In the genomic region with DNA sequence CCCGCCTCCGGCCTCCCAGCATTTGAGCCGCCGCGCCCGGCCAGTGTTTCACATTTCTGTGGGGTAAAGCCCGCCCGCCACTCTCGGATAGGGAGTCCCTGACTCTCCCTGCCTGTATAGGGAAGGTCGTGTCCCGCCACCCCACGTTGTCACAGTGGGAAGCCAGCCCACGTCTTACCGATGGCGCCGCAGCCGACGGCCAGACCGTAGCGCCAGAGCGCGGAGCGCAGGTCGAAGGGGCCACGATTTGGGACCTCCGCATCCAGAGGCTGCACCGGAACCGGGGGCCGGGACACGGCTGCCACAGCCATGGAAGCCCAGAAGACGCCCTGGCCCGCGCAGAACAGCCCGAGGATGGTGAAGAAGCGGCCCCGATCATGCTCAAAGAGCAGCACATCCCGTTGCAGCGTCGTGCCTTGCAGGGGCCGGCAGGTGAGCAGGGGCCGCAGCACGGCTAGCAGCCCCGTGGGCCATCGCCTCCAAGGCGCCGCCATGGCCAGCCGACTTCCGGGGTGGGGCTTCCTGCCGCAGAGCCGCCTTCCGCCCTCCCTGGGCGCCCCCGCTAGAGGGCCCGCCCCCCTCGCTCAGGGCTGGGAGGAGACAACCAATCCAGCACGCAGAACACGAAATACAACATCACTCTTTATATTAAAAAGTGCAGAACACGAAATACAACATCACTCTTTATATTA, we compare ENCODE assay signal across 1 cellular context.
TF ChIP-seq lines count a peak whose summit lies in the region.

A gene with protein sequence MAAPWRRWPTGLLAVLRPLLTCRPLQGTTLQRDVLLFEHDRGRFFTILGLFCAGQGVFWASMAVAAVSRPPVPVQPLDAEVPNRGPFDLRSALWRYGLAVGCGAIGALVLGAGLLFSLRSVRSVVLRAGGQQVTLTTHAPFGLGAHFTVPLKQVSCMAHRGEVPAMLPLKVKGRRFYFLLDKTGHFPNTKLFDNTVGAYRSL (minus strand): TSS at position 506 of the 692 bp plus-strand sequence. CDS start 12 bp downstream, at position 494.

TF ChIP-seq in K562, 482 proteins besides CTCF, POLR2A, EP300 and RAD21 (continued from another document and continues in another):
- TF ChIP-seq, protein P1, sequence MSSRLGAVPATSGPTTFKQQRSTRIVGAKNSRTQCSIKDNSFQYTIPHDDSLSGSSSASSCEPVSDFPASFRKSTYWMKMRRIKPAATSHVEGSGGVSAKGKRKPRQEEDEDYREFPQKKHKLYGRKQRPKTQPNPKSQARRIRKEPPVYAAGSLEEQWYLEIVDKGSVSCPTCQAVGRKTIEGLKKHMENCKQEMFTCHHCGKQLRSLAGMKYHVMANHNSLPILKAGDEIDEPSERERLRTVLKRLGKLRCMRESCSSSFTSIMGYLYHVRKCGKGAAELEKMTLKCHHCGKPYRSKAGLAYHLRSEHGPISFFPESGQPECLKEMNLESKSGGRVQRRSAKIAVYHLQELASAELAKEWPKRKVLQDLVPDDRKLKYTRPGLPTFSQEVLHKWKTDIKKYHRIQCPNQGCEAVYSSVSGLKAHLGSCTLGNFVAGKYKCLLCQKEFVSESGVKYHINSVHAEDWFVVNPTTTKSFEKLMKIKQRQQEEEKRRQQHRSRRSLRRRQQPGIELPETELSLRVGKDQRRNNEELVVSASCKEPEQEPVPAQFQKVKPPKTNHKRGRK (tag; IDR thresholded peaks at IDR 0.05) = no peak
- no peak for TF ChIP-seq FOXA1 (IDR thresholded peaks at IDR 0.05; ENCODE audit: borderline replicate concordance)
- TF ChIP-seq TAF9B (IDR thresholded peaks at IDR 0.05; ENCODE audit: partially characterized antibody) = no peak
- TF ChIP-seq ZFX (CRISPR knock-in tag; IDR thresholded peaks at IDR 0.05) = peak; percentile 83
- peak; percentile 93 for TF ChIP-seq GABPB1 (CRISPR knock-in tag; IDR thresholded peaks at IDR 0.05)
- peak; percentile 58 for TF ChIP-seq CTBP1 (IDR thresholded peaks at IDR 0.05; ENCODE audit: borderline replicate concordance)
- no peak for TF ChIP-seq GATA2 (CRISPR knock-in tag; IDR thresholded peaks at IDR 0.05)
- TF ChIP-seq KLF16 (IDR thresholded peaks at IDR 0.05) = no peak
- peak; percentile 94; the same call in 1 of the 2 replicates for TF ChIP-seq FOXK1 (CRISPR knock-in tag; IDR thresholded peaks at IDR 0.05; ENCODE audit: borderline replicate concordance)
- TF ChIP-seq HDGF (IDR thresholded peaks at IDR 0.05) = no peak
- no peak for TF ChIP-seq ZNF175 (CRISPR knock-in tag; IDR thresholded peaks at IDR 0.05; ENCODE audit: low read depth)
- no peak for TF ChIP-seq NFE2L1 (tag; IDR thresholded peaks at IDR 0.05; ENCODE audit: borderline replicate concordance, low read depth)
- TF ChIP-seq KDM5B (IDR thresholded peaks at IDR 0.05; ENCODE audit: insufficient replicate concordance, low read depth, low read length) = peak; percentile 95
- TF ChIP-seq, protein P2, sequence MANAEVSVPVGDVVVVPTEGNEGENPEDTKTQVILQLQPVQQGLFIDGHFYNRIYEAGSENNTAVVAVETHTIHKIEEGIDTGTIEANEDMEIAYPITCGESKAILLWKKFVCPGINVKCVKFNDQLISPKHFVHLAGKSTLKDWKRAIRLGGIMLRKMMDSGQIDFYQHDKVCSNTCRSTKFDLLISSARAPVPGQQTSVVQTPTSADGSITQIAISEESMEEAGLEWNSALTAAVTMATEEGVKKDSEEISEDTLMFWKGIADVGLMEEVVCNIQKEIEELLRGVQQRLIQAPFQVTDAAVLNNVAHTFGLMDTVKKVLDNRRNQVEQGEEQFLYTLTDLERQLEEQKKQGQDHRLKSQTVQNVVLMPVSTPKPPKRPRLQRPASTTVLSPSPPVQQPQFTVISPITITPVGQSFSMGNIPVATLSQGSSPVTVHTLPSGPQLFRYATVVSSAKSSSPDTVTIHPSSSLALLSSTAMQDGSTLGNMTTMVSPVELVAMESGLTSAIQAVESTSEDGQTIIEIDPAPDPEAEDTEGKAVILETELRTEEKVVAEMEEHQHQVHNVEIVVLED (CRISPR knock-in tag; IDR thresholded peaks at IDR 0.05) = no peak
- no peak for TF ChIP-seq ZNF644 (tag; IDR thresholded peaks at IDR 0.05; ENCODE audit: low read depth)
- TF ChIP-seq, protein P3, sequence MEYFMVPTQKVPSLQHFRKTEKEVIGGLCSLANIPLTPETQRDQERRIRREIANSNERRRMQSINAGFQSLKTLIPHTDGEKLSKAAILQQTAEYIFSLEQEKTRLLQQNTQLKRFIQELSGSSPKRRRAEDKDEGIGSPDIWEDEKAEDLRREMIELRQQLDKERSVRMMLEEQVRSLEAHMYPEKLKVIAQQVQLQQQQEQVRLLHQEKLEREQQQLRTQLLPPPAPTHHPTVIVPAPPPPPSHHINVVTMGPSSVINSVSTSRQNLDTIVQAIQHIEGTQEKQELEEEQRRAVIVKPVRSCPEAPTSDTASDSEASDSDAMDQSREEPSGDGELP (CRISPR knock-in tag; IDR thresholded peaks at IDR 0.05; ENCODE audit: borderline replicate concordance) = peak; percentile 78; the same call in 1 of the 2 replicates
- TF ChIP-seq, protein P4, sequence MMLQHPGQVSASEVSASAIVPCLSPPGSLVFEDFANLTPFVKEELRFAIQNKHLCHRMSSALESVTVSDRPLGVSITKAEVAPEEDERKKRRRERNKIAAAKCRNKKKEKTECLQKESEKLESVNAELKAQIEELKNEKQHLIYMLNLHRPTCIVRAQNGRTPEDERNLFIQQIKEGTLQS (IDR thresholded peaks at IDR 0.05) = no peak
- TF ChIP-seq, protein P4 (CRISPR knock-in tag; conservative IDR thresholded peaks at IDR 0.05) = no peak; the same call in 1 of the 2 replicates
- peak; percentile 81 for TF ChIP-seq POLR2AphosphoS5 (IDR thresholded peaks at IDR 0.05; ENCODE audit: control insufficient read depth, insufficient read depth, low read depth, low read length)
- TF ChIP-seq ZNF217 (CRISPR knock-in tag; IDR thresholded peaks at IDR 0.05) = no peak
- 0 out of 2 replicates have a peak, but pooled peaks have one; percentile 42 for TF ChIP-seq RNF2 (IDR thresholded peaks at IDR 0.05)
- TF ChIP-seq, protein P5, sequence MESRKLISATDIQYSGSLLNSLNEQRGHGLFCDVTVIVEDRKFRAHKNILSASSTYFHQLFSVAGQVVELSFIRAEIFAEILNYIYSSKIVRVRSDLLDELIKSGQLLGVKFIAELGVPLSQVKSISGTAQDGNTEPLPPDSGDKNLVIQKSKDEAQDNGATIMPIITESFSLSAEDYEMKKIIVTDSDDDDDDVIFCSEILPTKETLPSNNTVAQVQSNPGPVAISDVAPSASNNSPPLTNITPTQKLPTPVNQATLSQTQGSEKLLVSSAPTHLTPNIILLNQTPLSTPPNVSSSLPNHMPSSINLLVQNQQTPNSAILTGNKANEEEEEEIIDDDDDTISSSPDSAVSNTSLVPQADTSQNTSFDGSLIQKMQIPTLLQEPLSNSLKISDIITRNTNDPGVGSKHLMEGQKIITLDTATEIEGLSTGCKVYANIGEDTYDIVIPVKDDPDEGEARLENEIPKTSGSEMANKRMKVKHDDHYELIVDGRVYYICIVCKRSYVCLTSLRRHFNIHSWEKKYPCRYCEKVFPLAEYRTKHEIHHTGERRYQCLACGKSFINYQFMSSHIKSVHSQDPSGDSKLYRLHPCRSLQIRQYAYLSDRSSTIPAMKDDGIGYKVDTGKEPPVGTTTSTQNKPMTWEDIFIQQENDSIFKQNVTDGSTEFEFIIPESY (CRISPR knock-in tag; IDR thresholded peaks at IDR 0.05) = peak; percentile 66
- TF ChIP-seq HOXB6 (CRISPR knock-in tag; IDR thresholded peaks at IDR 0.05; ENCODE audit: borderline replicate concordance) = no peak
- no peak for TF ChIP-seq NCOA2 (IDR thresholded peaks at IDR 0.05; ENCODE audit: partially characterized antibody in 2 of 2)
- TF ChIP-seq NCOA6 (IDR thresholded peaks at IDR 0.05) = no peak
- TF ChIP-seq ZBED1 (IDR thresholded peaks at IDR 0.05) = no peak
- TF ChIP-seq ZNF717 (CRISPR knock-in tag; IDR thresholded peaks at IDR 0.05) = no peak
- no peak for TF ChIP-seq RFX7 (CRISPR knock-in tag; IDR thresholded peaks at IDR 0.05)
- peak; percentile 91 for TF ChIP-seq ELF1 (tag; IDR thresholded peaks at IDR 0.05)
- no peak for TF ChIP-seq ZNF764 (CRISPR knock-in tag; IDR thresholded peaks at IDR 0.05; ENCODE audit: low read depth)
- peak; percentile 80; the same call in 1 of the 2 replicates for TF ChIP-seq ERF (CRISPR knock-in tag; IDR thresholded peaks at IDR 0.05)
- TF ChIP-seq ZNF165 (CRISPR knock-in tag; IDR thresholded peaks at IDR 0.05; ENCODE audit: borderline replicate concordance) = no peak
- no peak for TF ChIP-seq ZZZ3 (IDR thresholded peaks at IDR 0.05)
- no peak for TF ChIP-seq CBFA2T2 (conservative IDR thresholded peaks at IDR 0.05)
- TF ChIP-seq, protein P6, sequence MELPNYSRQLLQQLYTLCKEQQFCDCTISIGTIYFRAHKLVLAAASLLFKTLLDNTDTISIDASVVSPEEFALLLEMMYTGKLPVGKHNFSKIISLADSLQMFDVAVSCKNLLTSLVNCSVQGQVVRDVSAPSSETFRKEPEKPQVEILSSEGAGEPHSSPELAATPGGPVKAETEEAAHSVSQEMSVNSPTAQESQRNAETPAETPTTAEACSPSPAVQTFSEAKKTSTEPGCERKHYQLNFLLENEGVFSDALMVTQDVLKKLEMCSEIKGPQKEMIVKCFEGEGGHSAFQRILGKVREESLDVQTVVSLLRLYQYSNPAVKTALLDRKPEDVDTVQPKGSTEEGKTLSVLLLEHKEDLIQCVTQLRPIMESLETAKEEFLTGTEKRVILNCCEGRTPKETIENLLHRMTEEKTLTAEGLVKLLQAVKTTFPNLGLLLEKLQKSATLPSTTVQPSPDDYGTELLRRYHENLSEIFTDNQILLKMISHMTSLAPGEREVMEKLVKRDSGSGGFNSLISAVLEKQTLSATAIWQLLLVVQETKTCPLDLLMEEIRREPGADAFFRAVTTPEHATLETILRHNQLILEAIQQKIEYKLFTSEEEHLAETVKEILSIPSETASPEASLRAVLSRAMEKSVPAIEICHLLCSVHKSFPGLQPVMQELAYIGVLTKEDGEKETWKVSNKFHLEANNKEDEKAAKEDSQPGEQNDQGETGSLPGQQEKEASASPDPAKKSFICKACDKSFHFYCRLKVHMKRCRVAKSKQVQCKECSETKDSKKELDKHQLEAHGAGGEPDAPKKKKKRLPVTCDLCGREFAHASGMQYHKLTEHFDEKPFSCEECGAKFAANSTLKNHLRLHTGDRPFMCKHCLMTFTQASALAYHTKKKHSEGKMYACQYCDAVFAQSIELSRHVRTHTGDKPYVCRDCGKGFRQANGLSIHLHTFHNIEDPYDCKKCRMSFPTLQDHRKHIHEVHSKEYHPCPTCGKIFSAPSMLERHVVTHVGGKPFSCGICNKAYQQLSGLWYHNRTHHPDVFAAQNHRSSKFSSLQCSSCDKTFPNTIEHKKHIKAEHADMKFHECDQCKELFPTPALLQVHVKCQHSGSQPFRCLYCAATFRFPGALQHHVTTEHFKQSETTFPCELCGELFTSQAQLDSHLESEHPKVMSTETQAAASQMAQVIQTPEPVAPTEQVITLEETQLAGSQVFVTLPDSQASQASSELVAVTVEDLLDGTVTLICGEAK (IDR thresholded peaks at IDR 0.05) = peak; percentile 91
- TF ChIP-seq, protein P6 (CRISPR knock-in tag; IDR thresholded peaks at IDR 0.05) = no peak
- no peak for TF ChIP-seq ZNF212 (CRISPR knock-in tag; IDR thresholded peaks at IDR 0.05)
- peak; percentile 69 for TF ChIP-seq TAF7 (tag; IDR thresholded peaks at IDR 0.05)
- TF ChIP-seq CCAR2 (IDR thresholded peaks at IDR 0.05; ENCODE audit: low read depth, low read length) = no peak
- TF ChIP-seq CEBPB (tag; IDR thresholded peaks at IDR 0.05) = no peak
- TF ChIP-seq, protein P7, sequence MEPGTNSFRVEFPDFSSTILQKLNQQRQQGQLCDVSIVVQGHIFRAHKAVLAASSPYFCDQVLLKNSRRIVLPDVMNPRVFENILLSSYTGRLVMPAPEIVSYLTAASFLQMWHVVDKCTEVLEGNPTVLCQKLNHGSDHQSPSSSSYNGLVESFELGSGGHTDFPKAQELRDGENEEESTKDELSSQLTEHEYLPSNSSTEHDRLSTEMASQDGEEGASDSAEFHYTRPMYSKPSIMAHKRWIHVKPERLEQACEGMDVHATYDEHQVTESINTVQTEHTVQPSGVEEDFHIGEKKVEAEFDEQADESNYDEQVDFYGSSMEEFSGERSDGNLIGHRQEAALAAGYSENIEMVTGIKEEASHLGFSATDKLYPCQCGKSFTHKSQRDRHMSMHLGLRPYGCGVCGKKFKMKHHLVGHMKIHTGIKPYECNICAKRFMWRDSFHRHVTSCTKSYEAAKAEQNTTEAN (CRISPR knock-in tag; IDR thresholded peaks at IDR 0.05) = no peak
